ENCODE assay signal across 9 cellular contexts in the genomic region with DNA sequence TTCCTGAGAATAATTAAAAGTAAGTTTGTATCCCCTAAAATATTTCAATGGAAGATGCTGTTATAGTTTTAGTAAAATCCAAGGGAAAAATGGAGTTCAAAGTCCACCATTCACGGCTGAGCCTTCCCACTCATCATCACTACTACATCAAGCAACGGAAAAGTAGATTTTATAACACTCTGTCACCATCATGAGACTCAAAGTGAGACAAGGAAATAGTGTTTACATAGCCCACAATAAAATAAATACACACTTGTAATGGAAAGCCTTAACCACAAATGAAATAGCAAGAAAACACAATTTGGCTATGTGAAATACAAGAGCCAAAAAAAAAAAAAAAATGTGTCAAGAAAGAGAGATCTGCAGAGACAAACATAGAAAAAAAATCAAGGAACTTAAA.
"Had no signal": no experiment of that assay in that cellular context is flagged by ENCODE, and none has a peak within 500 bp of the region (broad histone marks: within the 10 kb centered on the region; RNA-seq: fewer than 3 reads in every experiment).

No MANE protein-coding gene starts in this region.

- H3K4me1 Mint-ChIP-seq: H9, IgD-negative memory B cell had no signal

- H3K9me3 Mint-ChIP-seq: H9 had no signal

- DNase-seq: GM23248, GOT3, H9, HCEC 1CT, KBM-7 had no signal

- H3K9ac ChIP-seq: GM23248, KMS-11 had no signal

- H3K27me3 Mint-ChIP-seq: IgD-negative memory B cell had no signal

- H3K36me3 Mint-ChIP-seq: IgD-negative memory B cell had no signal

- H2AFZ ChIP-seq: GM23248 had no signal

- H3K27ac ChIP-seq: GM23248, KMS-11 had no signal

- H3K4me3 ChIP-seq: GM23248 had no signal

- H3K4me3 Mint-ChIP-seq: H9, IgD-negative memory B cell had no signal

- H3K27ac Mint-ChIP-seq: H9, IgD-negative memory B cell had no signal

- H3K4me2 ChIP-seq: KMS-11 had no signal

- FAIRE-seq: H54, HTR-8/SVneo had no signal
